ENCODE assay signal across 1 cellular context in genomic region chr12:21476949-21477348, GRCh38.
TF ChIP-seq lines count a peak whose summit lies in the region.

No MANE protein-coding gene starts in this region.

TF ChIP-seq in SK-N-SH treated with all-trans-retinoic acid at 6 μM for 48 hours, 23 proteins besides CTCF, POLR2A, EP300 and RAD21:
- TF ChIP-seq, protein P1, sequence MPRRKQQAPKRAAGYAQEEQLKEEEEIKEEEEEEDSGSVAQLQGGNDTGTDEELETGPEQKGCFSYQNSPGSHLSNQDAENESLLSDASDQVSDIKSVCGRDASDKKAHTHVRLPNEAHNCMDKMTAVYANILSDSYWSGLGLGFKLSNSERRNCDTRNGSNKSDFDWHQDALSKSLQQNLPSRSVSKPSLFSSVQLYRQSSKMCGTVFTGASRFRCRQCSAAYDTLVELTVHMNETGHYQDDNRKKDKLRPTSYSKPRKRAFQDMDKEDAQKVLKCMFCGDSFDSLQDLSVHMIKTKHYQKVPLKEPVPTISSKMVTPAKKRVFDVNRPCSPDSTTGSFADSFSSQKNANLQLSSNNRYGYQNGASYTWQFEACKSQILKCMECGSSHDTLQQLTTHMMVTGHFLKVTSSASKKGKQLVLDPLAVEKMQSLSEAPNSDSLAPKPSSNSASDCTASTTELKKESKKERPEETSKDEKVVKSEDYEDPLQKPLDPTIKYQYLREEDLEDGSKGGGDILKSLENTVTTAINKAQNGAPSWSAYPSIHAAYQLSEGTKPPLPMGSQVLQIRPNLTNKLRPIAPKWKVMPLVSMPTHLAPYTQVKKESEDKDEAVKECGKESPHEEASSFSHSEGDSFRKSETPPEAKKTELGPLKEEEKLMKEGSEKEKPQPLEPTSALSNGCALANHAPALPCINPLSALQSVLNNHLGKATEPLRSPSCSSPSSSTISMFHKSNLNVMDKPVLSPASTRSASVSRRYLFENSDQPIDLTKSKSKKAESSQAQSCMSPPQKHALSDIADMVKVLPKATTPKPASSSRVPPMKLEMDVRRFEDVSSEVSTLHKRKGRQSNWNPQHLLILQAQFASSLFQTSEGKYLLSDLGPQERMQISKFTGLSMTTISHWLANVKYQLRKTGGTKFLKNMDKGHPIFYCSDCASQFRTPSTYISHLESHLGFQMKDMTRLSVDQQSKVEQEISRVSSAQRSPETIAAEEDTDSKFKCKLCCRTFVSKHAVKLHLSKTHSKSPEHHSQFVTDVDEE (CRISPR knock-in tag; IDR thresholded peaks at IDR 0.05) = no peak
- TF ChIP-seq CSDC2 (CRISPR knock-in tag; IDR thresholded peaks at IDR 0.05) = no peak
- TF ChIP-seq PATZ1 (CRISPR knock-in tag; IDR thresholded peaks at IDR 0.05; ENCODE audit: borderline replicate concordance) = no peak
- no peak for TF ChIP-seq ISL1 (CRISPR knock-in tag; IDR thresholded peaks at IDR 0.05)
